In the genomic region with DNA sequence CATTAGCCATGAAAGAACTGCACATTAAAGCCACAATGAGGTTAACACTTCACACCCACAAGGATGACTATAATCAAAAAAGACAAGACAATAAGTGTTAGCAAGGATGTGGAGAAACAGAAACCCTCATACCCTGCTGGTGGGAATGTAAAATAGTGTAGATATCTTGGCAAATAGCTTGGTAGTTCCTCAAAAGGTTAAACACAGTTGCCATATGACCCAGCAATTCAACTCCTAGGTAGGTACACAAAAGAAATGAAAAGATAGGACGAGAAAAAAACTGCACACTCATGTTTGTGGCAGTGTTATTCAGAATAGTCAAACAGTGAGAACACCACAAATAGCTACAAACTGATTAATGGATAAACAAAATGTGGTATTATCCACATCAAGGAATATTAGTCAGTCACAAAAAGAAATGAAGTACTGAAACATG, we compare ENCODE assay signal across 19 cellular contexts.
DNase-seq lines count a peak whose midpoint lies in the region; ATAC-seq and TF ChIP-seq lines count a peak whose summit lies in the region.
"Had no signal": no experiment of that assay in that cellular context is flagged by ENCODE, and none has a peak within 500 bp of the region (broad histone marks: within the 10 kb centered on the region; RNA-seq: fewer than 3 reads in every experiment).

No MANE protein-coding gene starts in this region.

- no peak overlapping the region for H2AFZ ChIP-seq in SK-N-SH (ENCODE audit: low read depth)

- intact Hi-C loops in naive thymus-derived CD4-positive, alpha-beta T cell (cut with micrococcal nuclease): no loop called here

- peak; percentile 23; the same call in 1 of the 2 replicates for TF ChIP-seq CTCF in SK-N-SH (IDR thresholded peaks at IDR 0.05)
- peak; percentile 46 for TF ChIP-seq CTCF in HFFc6 (IDR thresholded peaks at IDR 0.05)

- H3K4me3 Mint-ChIP-seq in HFFc6: no peak overlapping the region
- H3K4me3 Mint-ChIP-seq in naive thymus-derived CD4-positive, alpha-beta T cell: peak overlapping the region in 1 of 10 donors; percentile 35
- H3K4me3 Mint-ChIP-seq: brain; dendritic cell treated with granulocyte-macrophage colony-stimulating factor and Interleukin-4, amounts not matched to agents 40 ng/mL and 50 ng/mL, for 4 days; nephron progenitor cell had no signal

- TF ChIP-seq RAD21 in SK-N-SH (IDR thresholded peaks at IDR 0.05; ENCODE audit: low read length): no peak

- POLR2A ChIA-PET in SK-N-SH (lab: Yijun Ruan, JAX): no interaction called here
- POLR2A ChIA-PET in naive thymus-derived CD4-positive, alpha-beta T cell (lab: Charles Lee): no interaction called here

- peaks cover 13% of the 10 kb centered on the region for H3F3A ChIP-seq in SK-N-SH (replicated peaks; ENCODE audit: insufficient read depth)

- no peaks in the 10 kb centered on the region; the same call in 1 of the 2 replicates for H3K27me3 Mint-ChIP-seq in HFFc6 (ENCODE audit: insufficient read depth)
- H3K27me3 Mint-ChIP-seq in naive thymus-derived CD4-positive, alpha-beta T cell: no peaks in the 10 kb centered on the region
- H3K27me3 Mint-ChIP-seq: dendritic cell treated with granulocyte-macrophage colony-stimulating factor and Interleukin-4, amounts not matched to agents 40 ng/mL and 50 ng/mL, for 4 days had no signal

- peak overlapping the region; percentile 57 for H3K27ac Mint-ChIP-seq in HFFc6
- peak overlapping the region in 3 of 9 donors; percentile 4 to 44 (median 28) for H3K27ac Mint-ChIP-seq in naive thymus-derived CD4-positive, alpha-beta T cell
- H3K27ac Mint-ChIP-seq: dendritic cell treated with granulocyte-macrophage colony-stimulating factor and Interleukin-4, amounts not matched to agents 40 ng/mL and 50 ng/mL, for 4 days; nephron progenitor cell had no signal

- TF ChIP-seq EP300 in SK-N-SH (IDR thresholded peaks at IDR 0.05; ENCODE audit: borderline replicate concordance in 1 of 2, low read depth in 1 of 2, low read length in 1 of 2): no peak

- H3K27me3 ChIP-seq in SK-N-SH (ENCODE audit: insufficient read depth): no peaks in the 10 kb centered on the region
- H3K27me3 ChIP-seq in naive thymus-derived CD4-positive, alpha-beta T cell (ENCODE audit: control insufficient read depth in 2 of 2, insufficient read depth in 2 of 2, low read length in 2 of 2): no peaks in the 10 kb centered on the region
- H3K27me3 ChIP-seq: upper lobe of left lung had no signal

- no peaks in the 10 kb centered on the region for H3K9me2 ChIP-seq in SK-N-SH

- ATAC-seq in SK-N-SH treated with all-trans-retinoic acid at 6 μM for 48 hours: no peak
- ATAC-seq in naive thymus-derived CD4-positive, alpha-beta T cell: peak; percentile 37

- H3K4me2 ChIP-seq in SK-N-SH: no peak overlapping the region

- H3K27ac ChIP-seq in SK-N-SH (ENCODE audit: low read depth in 2 of 2, low read length in 1 of 2): no peak overlapping the region
- no peak overlapping the region for H3K27ac ChIP-seq in naive thymus-derived CD4-positive, alpha-beta T cell (ENCODE audit: low read depth, low read length)
- H3K27ac ChIP-seq: epithelial cell of prostate, upper lobe of left lung had no signal

- peaks cover 51 to 75% of the 10 kb centered on the region in 2 experiments for H3K36me3 ChIP-seq in SK-N-SH (replicated peaks in 1 of 2; ENCODE audit: control insufficient read depth in 1 of 2, insufficient read depth in 2 of 2, low read length in 1 of 2)
- H3K36me3 ChIP-seq in naive thymus-derived CD4-positive, alpha-beta T cell (ENCODE audit: control insufficient read depth in 2 of 3, insufficient read depth in 3 of 3, low read length in 3 of 3): peaks cover 0 to 18% (median 9%) of the 10 kb centered on the region in 3 experiments

- no peak for DNase-seq in SK-N-SH
- DNase-seq in HFFc6: peak; percentile 7
- DNase-seq in amniotic epithelial cell (ENCODE audit: low read depth): peak; percentile 27
- DNase-seq in naive thymus-derived CD4-positive, alpha-beta T cell: no peak
- no peak for DNase-seq in 8988T
- no peak for DNase-seq in putamen (ENCODE audit: low spot score)
- DNase-seq in NCI-H748 treated with DMSO at 0.1 percent for 48 hours (lab: John Stamatoyannopoulos, UW): no peak
- DNase-seq: activated naive CD4-positive, alpha-beta T cell treated with Interleukin-2 at 50 U/mL for 16 hours; C1 segment of cervical spinal cord; NCI-H146; nephron progenitor cell; stimulated activated CD4-positive, alpha-beta T cell treated with anti-CD3 and anti-CD28 coated beads, Interleukin-15, amount 100 ng/mL, for 24 hours; stimulated activated naive CD4-positive, alpha-beta T cell; upper lobe of left lung had no signal

- no peak overlapping the region for H3K9ac ChIP-seq in SK-N-SH

- WGBS in SK-N-SH (ENCODE audit: low lambda C conversion rate): 85% methylated on average over 1 of the region's 1 CpG

- peaks cover 22% of the 10 kb centered on the region; the same call in 1 of the 2 replicates for H3K79me2 ChIP-seq in SK-N-SH (ENCODE audit: insufficient read depth)

- H3K36me3 Mint-ChIP-seq in HFFc6 (ENCODE audit: low read depth): peaks cover 30% of the 10 kb centered on the region
- H3K36me3 Mint-ChIP-seq in naive thymus-derived CD4-positive, alpha-beta T cell: peaks cover 3 to 42% (median 29%) of the 10 kb centered on the region in 5 donors

- H3K4me3 ChIP-seq in SK-N-SH (ENCODE audit: low read depth in 2 of 2, low read length in 1 of 2): no peak overlapping the region
- no peak overlapping the region for H3K4me3 ChIP-seq in naive thymus-derived CD4-positive, alpha-beta T cell (ENCODE audit: low read length)
- H3K4me3 ChIP-seq: lung, upper lobe of left lung had no signal

- CTCF ChIA-PET in SK-N-SH (lab: Yijun Ruan, JAX): no interaction called here
- CTCF ChIA-PET in naive thymus-derived CD4-positive, alpha-beta T cell (lab: Charles Lee): no interaction called here

- H4K20me1 ChIP-seq in SK-N-SH (ENCODE audit: insufficient read depth): no peaks in the 10 kb centered on the region

- no peaks in the 10 kb centered on the region for H3K9me3 ChIP-seq in SK-N-SH
- H3K9me3 ChIP-seq in naive thymus-derived CD4-positive, alpha-beta T cell (ENCODE audit: control insufficient read depth in 2 of 3, low read length in 3 of 3): no peaks in the 10 kb centered on the region
- H3K9me3 ChIP-seq: upper lobe of left lung had no signal

- no peaks in the 10 kb centered on the region for H3K4me1 ChIP-seq in SK-N-SH (ENCODE audit: control insufficient read depth in 1 of 2, insufficient read depth in 2 of 2, low read depth in 1 of 2, low read length in 1 of 2)
- peaks cover 0 to 7% of the 10 kb centered on the region in 2 donors for H3K4me1 ChIP-seq in naive thymus-derived CD4-positive, alpha-beta T cell (ENCODE audit: control insufficient read depth in 2 of 2, insufficient read depth in 2 of 2, low read length in 2 of 2)
- H3K4me1 ChIP-seq: upper lobe of left lung had no signal

- no peaks in the 10 kb centered on the region for H3K9me3 Mint-ChIP-seq in HFFc6
- H3K9me3 Mint-ChIP-seq in naive thymus-derived CD4-positive, alpha-beta T cell: no peaks in the 10 kb centered on the region
- H3K9me3 Mint-ChIP-seq: dendritic cell treated with granulocyte-macrophage colony-stimulating factor and Interleukin-4, amounts not matched to agents 40 ng/mL and 50 ng/mL, for 4 days had no signal

- H3K4me1 Mint-ChIP-seq in HFFc6 (ENCODE audit: low read depth): peaks cover 9% of the 10 kb centered on the region; the same call in 1 of the 2 replicates
- H3K4me1 Mint-ChIP-seq in naive thymus-derived CD4-positive, alpha-beta T cell: peaks cover 0 to 14% (median 0%) of the 10 kb centered on the region in 7 donors
- H3K4me1 Mint-ChIP-seq: brain had no signal

TF ChIP-seq in SK-N-SH, 30 proteins besides CTCF, POLR2A, EP300 and RAD21 (continues in another document):
- TF ChIP-seq JUND (IDR thresholded peaks at IDR 0.05): no peak
- TF ChIP-seq, protein P1, sequence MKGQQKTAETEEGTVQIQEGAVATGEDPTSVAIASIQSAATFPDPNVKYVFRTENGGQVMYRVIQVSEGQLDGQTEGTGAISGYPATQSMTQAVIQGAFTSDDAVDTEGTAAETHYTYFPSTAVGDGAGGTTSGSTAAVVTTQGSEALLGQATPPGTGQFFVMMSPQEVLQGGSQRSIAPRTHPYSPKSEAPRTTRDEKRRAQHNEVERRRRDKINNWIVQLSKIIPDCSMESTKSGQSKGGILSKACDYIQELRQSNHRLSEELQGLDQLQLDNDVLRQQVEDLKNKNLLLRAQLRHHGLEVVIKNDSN (IDR thresholded peaks at IDR 0.05; ENCODE audit: borderline replicate concordance, low read depth): no peak
- TF ChIP-seq NRF1 (IDR thresholded peaks at IDR 0.05; ENCODE audit: low read depth, low read length): no peak
- TF ChIP-seq, protein P2, sequence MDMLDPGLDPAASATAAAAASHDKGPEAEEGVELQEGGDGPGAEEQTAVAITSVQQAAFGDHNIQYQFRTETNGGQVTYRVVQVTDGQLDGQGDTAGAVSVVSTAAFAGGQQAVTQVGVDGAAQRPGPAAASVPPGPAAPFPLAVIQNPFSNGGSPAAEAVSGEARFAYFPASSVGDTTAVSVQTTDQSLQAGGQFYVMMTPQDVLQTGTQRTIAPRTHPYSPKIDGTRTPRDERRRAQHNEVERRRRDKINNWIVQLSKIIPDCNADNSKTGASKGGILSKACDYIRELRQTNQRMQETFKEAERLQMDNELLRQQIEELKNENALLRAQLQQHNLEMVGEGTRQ (IDR thresholded peaks at IDR 0.05; ENCODE audit: borderline replicate concordance, low read depth, low read length): no peak
- no peak for TF ChIP-seq FOSL2 (IDR thresholded peaks at IDR 0.05; ENCODE audit: borderline replicate concordance, low read depth)

TF ChIP-seq in SK-N-SH treated with all-trans-retinoic acid at 6 μM for 48 hours, 23 proteins besides CTCF, POLR2A, EP300 and RAD21:
- TF ChIP-seq OSR1 (CRISPR knock-in tag; IDR thresholded peaks at IDR 0.05): no peak

Comparison
In these comparisons a context has a peak if more than half of its experiments do, and no peak if none do; other contexts are left out.
1. DNase-seq: peak in HFFc6 (single experiment) and amniotic epithelial cell (single experiment); none in SK-N-SH (single experiment), naive thymus-derived CD4-positive, alpha-beta T cell (0 of 9), 8988T (single experiment), putamen (single experiment) and NCI-H748 treated with DMSO at 0.1 percent for 48 hours (single experiment).